In genomic region chr13:34935841-34936240, GRCh38 we compare ENCODE assay signal across 26 cellular contexts.
"Had no signal": no experiment of that assay in that cellular context is flagged by ENCODE, and none has a peak within 500 bp of the region (broad histone marks: within the 10 kb centered on the region; RNA-seq: fewer than 3 reads in every experiment).

No MANE protein-coding gene starts in this region.

- H3K9me3 Mint-ChIP-seq: nephron; neural progenitor cell; stimulated activated naive B cell treated with anti-CD40 and anti-IgM and Interleukin-4, amounts not matched to agents 10 μg/mL and 1 μg/mL and 100 μg/mL, for 72 hours; stimulated activated naive CD8-positive, alpha-beta T cell treated with anti-CD3 and anti-CD28 coated beads, Interleukin-15, Interleukin-2, amounts not matched to agents 100 ng/mL and 50 ng/mL, for 24 hours had no signal

- H3K27me3 ChIP-seq: neural progenitor cell, ovary, right lobe of liver, sigmoid colon, stomach, thyroid gland, tibial nerve, upper lobe of left lung, vagina had no signal

- H3K4me1 Mint-ChIP-seq: nephron; neural progenitor cell; stimulated activated effector memory CD8-positive, alpha-beta T cell treated with anti-CD3 and anti-CD28 coated beads, Interleukin-12 subunit alpha, Interleukin-12 subunit beta, amount 100 ng/mL, for 72 hours; stimulated activated naive B cell treated with anti-CD40 and anti-IgM and Interleukin-4, amounts not matched to agents 10 μg/mL and 1 μg/mL and 100 μg/mL, for 72 hours had no signal

- H3K4me1 ChIP-seq: parathyroid adenoma, psoas muscle, right lobe of liver, thyroid gland, tibial nerve, upper lobe of left lung, vagina had no signal

- H3K4me3 Mint-ChIP-seq: nephron; neural progenitor cell; stimulated activated effector memory CD8-positive, alpha-beta T cell treated with anti-CD3 and anti-CD28 coated beads, Interleukin-12 subunit alpha, Interleukin-12 subunit beta, amount 100 ng/mL, for 72 hours; stimulated activated naive B cell treated with anti-CD40 and anti-IgM and Interleukin-4, amounts not matched to agents 10 μg/mL and 1 μg/mL and 100 μg/mL, for 72 hours; stimulated activated naive CD8-positive, alpha-beta T cell treated with anti-CD3 and anti-CD28 coated beads, Interleukin-15, Interleukin-2, amounts not matched to agents 100 ng/mL and 50 ng/mL, for 24 hours had no signal

- DNase-seq: occipital lobe; ovary; psoas muscle; right cardiac atrium; right lobe of liver; sigmoid colon; small intestine; stimulated activated CD4-positive, alpha-beta T cell treated with anti-CD3 and anti-CD28 coated beads, Interleukin-15, amount 100 ng/mL, for 24 hours; stimulated activated CD4-positive, alpha-beta T cell treated with anti-CD3 and anti-CD28 coated beads, Interleukin-2, amount 100 ng/mL, for 24 hours; stimulated activated CD4-positive, alpha-beta T cell treated with anti-CD3 and anti-CD28 coated beads, Interleukin-2, amount 100 ng/mL, for 48 hours; stimulated activated CD4-positive, alpha-beta T cell treated with anti-CD3 and anti-CD28 coated beads, Interleukin-4, amount 100 ng/mL, for 24 hours; stimulated activated naive B cell treated with anti-CD40 and anti-IgM and Interleukin-4, amounts not matched to agents 10 μg/mL and 1 μg/mL and 100 μg/mL, for 72 hours; stimulated activated naive CD4-positive, alpha-beta T cell treated with Interleukin-2 at 50 U/mL for 16 hours; stomach; thyroid gland; trophoblast cell; upper lobe of left lung had no signal

- H3K36me3 ChIP-seq: neural progenitor cell, ovary, right lobe of liver, sigmoid colon, stomach, thoracic aorta, thyroid gland, tibial nerve, upper lobe of left lung, vagina had no signal

- ATAC-seq: psoas muscle; right cardiac atrium; right lobe of liver; stimulated activated effector memory CD8-positive, alpha-beta T cell treated with anti-CD3 and anti-CD28 coated beads, Interleukin-12 subunit alpha, Interleukin-12 subunit beta, amount 100 ng/mL, for 72 hours; stimulated activated naive B cell treated with anti-CD40 and anti-IgM and Interleukin-4, amounts not matched to agents 10 μg/mL and 1 μg/mL and 100 μg/mL, for 72 hours had no signal

- H3K27ac ChIP-seq: neural progenitor cell, ovary, parathyroid adenoma, psoas muscle, right lobe of liver, sigmoid colon, stomach, thoracic aorta, thyroid gland, tibial nerve, upper lobe of left lung, vagina had no signal

- H3K27ac Mint-ChIP-seq: nephron; neural progenitor cell; progenitor cell of endocrine pancreas; stimulated activated effector memory CD8-positive, alpha-beta T cell treated with anti-CD3 and anti-CD28 coated beads, Interleukin-12 subunit alpha, Interleukin-12 subunit beta, amount 100 ng/mL, for 72 hours; stimulated activated naive B cell treated with anti-CD40 and anti-IgM and Interleukin-4, amounts not matched to agents 10 μg/mL and 1 μg/mL and 100 μg/mL, for 72 hours; stimulated activated naive CD8-positive, alpha-beta T cell treated with anti-CD3 and anti-CD28 coated beads, Interleukin-15, Interleukin-2, amounts not matched to agents 100 ng/mL and 50 ng/mL, for 24 hours had no signal

- H3K9me3 ChIP-seq: ovary, psoas muscle, right lobe of liver, sigmoid colon, stomach, thoracic aorta, thyroid gland, tibial nerve, upper lobe of left lung, vagina had no signal

- H3K9ac ChIP-seq: neural progenitor cell, parathyroid adenoma had no signal

- H3K4me3 ChIP-seq: neural progenitor cell, ovary, psoas muscle, right lobe of liver, sigmoid colon, stomach, thoracic aorta, thyroid gland, tibial nerve, upper lobe of left lung, vagina had no signal

- H3K36me3 Mint-ChIP-seq: neural progenitor cell; stimulated activated effector memory CD8-positive, alpha-beta T cell treated with anti-CD3 and anti-CD28 coated beads, Interleukin-12 subunit alpha, Interleukin-12 subunit beta, amount 100 ng/mL, for 72 hours; stimulated activated naive B cell treated with anti-CD40 and anti-IgM and Interleukin-4, amounts not matched to agents 10 μg/mL and 1 μg/mL and 100 μg/mL, for 72 hours had no signal
